In the genomic region with DNA sequence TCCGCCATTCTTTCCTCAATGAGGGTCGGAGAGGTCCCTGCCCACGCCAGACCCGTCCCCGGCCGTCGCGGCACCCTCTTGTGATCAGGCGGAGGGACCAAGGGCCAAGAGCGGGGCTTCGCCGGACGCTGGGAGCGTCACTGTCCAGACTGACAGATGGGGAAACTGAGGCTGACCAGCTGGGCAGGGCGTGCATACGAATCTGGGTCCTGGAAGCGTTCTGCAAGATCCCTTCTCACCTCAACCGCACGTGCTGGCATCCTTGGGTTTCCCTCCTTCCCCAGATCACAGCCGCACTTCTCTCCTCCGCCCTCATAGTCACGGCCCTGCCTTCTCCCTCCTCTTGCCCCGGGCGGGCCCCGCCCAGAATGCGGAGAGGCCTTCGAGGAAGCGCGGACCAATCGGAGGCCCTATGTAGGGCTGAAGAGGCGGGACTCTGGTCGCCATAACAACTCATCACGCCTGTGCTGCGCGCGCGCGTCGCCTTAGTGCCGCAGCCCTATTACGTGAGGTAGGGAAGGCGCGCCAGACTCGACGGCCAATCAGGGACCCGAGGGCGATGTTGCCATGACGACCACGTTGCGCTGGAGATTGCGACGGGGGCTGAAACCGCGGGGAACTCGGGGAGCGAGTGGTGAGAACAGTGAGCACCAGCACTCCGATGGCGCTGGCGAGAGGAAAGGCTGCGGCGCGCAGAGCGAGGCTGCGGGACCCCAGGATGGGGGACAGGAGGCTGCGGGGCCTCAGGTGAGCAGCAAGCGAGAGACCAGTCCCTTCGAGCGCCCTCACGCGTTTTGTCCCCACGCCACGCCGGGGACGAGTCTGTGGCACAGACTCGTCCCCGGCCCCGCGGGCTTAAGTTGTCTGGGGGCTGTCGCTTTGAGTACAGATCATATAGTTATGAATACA, we compare ENCODE assay signal across 8 cellular contexts. TPM values are rescaled to one million over a fixed set of nuclear protein-coding genes. Genes with fewer than 3 reads are reported as not detected.
DNase-seq lines count a peak whose midpoint lies in the region; ATAC-seq and TF ChIP-seq lines count a peak whose summit lies in the region.

No MANE protein-coding gene starts in this region.

- H2BK120ac ChIP-seq in H9 (ENCODE audit: low read depth, low read length, poor library complexity, severe bottlenecking): no peak overlapping the region

- no peak overlapping the region for H3K23ac ChIP-seq in H9 (ENCODE audit: insufficient read length, low read depth, low read length)

- H3K9me3 ChIP-seq in H9 (ENCODE audit: control insufficient read depth, low read depth, low read length) (no peaks in the 10 kb centered on the region), MG63 (no peaks in the 10 kb centered on the region), stomach (no peaks in the 10 kb centered on the region)

- H3K27me3 Mint-ChIP-seq in H9 (ENCODE audit: low read depth) (peaks cover 10% of the 10 kb centered on the region), neural crest cell (ENCODE audit: low read depth) (peaks cover 14% of the 10 kb centered on the region)

- no peak overlapping the region for H4K5ac ChIP-seq in H9 (ENCODE audit: insufficient read length, low read depth, low read length)

- DNase-seq in GDM1 (lab: John Stamatoyannopoulos, UW) (peak; percentile 99), H9 (peak; percentile 100), MG63 (peak; percentile 98), SHP77 treated with DMSO at 0.1 percent for 48 hours (lab: John Stamatoyannopoulos, UW) (peak; percentile 95), activated gamma-delta T cell treated with Interleukin-2 at 50 U/mL for 16 hours (peak; percentile 99), foreskin keratinocyte (peak; percentile 97 to 98), neural crest cell (ENCODE audit: low read depth, low spot score) (peak; percentile 99), stomach (peak; percentile 100)

- H3K4me3 ChIP-seq in MG63 (peak overlapping the region; percentile 56), stomach (peak overlapping the region; percentile 58 to 71 (median 60))

- H2BK20ac ChIP-seq in H9 (ENCODE audit: low read depth, low read length, poor library complexity, severe bottlenecking): no peak overlapping the region

- peak overlapping the region; percentile 57 for H3K9ac ChIP-seq in H9 (ENCODE audit: extremely low read depth, insufficient read length, low read length)

- peak; percentile 95 for ATAC-seq in foreskin keratinocyte

- H3T11ph ChIP-seq in H9 (ENCODE audit: low read length): no peak overlapping the region

- no peak overlapping the region for H3K56ac ChIP-seq in H9 (ENCODE audit: insufficient read length, low read depth, low read length)

- no peak overlapping the region for H3K4ac ChIP-seq in H9 (ENCODE audit: low read depth, low read length)

- no peaks in the 10 kb centered on the region for H3K79me1 ChIP-seq in H9 (ENCODE audit: insufficient read depth, low read depth, low read length, poor library complexity, severe bottlenecking)

- H4K91ac ChIP-seq in H9 (ENCODE audit: insufficient read length, low read depth, low read length): no peak overlapping the region

- no peak overlapping the region for H2AFZ ChIP-seq in H9 (ENCODE audit: low read length)

- peak in 2 of 4 donors; percentile 32 to 59 for TF ChIP-seq POLR2A in stomach (IDR thresholded peaks at IDR 0.05)

- H3K36me3 ChIP-seq in MG63: no peaks in the 10 kb centered on the region
- H3K36me3 ChIP-seq in stomach: no peaks in the 10 kb centered on the region

- H3K27ac ChIP-seq in H9 (ENCODE audit: insufficient read length, low read depth, low read length) (no peak overlapping the region), foreskin keratinocyte (no peak overlapping the region), stomach (peak overlapping the region; percentile 67 to 88 (median 85))

- peaks cover 8 to 10% of the 10 kb centered on the region in 2 experiments for H3K4me1 Mint-ChIP-seq in H9
- peaks cover 35% of the 10 kb centered on the region for H3K4me1 Mint-ChIP-seq in neural crest cell

- H3K23me2 ChIP-seq in H9 (ENCODE audit: insufficient read length, low read depth, low read length, poor library complexity, severe bottlenecking): peaks cover 8% of the 10 kb centered on the region

- H3K4me1 ChIP-seq in H9 (ENCODE audit: insufficient read depth, low read length) (no peaks in the 10 kb centered on the region; the same call in 1 of the 2 replicates), foreskin keratinocyte (no peaks in the 10 kb centered on the region), stomach (peaks cover 21 to 37% (median 25%) of the 10 kb centered on the region in 4 donors)

- H3K27me3 ChIP-seq in H9 (ENCODE audit: insufficient read depth, low read length) (no peaks in the 10 kb centered on the region; the same call in 1 of the 2 replicates), MG63 (no peaks in the 10 kb centered on the region), foreskin keratinocyte (peaks cover 9% of the 10 kb centered on the region), stomach (peaks cover 6 to 24% (median 9%) of the 10 kb centered on the region in 3 donors)

- WGBS in H9 (ENCODE audit: extremely low coverage, insufficient read length, low lambda C conversion rate): no CpG with 5 or more reads among the region's 79 CpGs
- WGBS in stomach, 5 donors: 2 to 3% (median 2%) methylated on average over 50 to 79 of the region's 79 CpGs

- H3K18ac ChIP-seq in H9 (ENCODE audit: insufficient read length, low read depth, low read length): no peak overlapping the region

- H3K27ac Mint-ChIP-seq in H9 (peak overlapping the region; percentile 35 to 91 (median 77); a peak in 4 of 7 replicates), neural crest cell (ENCODE audit: unreplicated experiment) (peak overlapping the region; percentile 90)

- H3K9me3 Mint-ChIP-seq in H9 (peaks cover 2 to 7% of the 10 kb centered on the region in 2 experiments; a peak in 3 of 5 replicates), neural crest cell (no peaks in the 10 kb centered on the region)

- no peak overlapping the region for H2BK15ac ChIP-seq in H9 (ENCODE audit: low read depth, low read length)

- no peak overlapping the region for H3K14ac ChIP-seq in H9 (ENCODE audit: insufficient read depth, low read length)

- H3K4me2 ChIP-seq in H9 (ENCODE audit: insufficient read depth, insufficient read length, low read length): peak overlapping the region; percentile 73

- no peaks in the 10 kb centered on the region for H3K79me2 ChIP-seq in H9 (ENCODE audit: insufficient read depth, low read length)

- intact Hi-C loops in stomach (cut with DNase I; ENCODE audit: low total_unique reads): no loop called here

- H2BK5ac ChIP-seq in H9 (ENCODE audit: insufficient read length, low read length): no peak overlapping the region

- H4K8ac ChIP-seq in H9 (replicated peaks; ENCODE audit: insufficient read length, low read depth, low read length): no peak overlapping the region

- TF ChIP-seq CTCF in H9 (conservative IDR thresholded peaks at IDR 0.05) (no peak), foreskin keratinocyte (conservative IDR thresholded peaks at IDR 0.05) (peak; percentile 19), neural crest cell (conservative IDR thresholded peaks at IDR 0.05) (no peak), stomach (IDR thresholded peaks at IDR 0.05) (no peak)

- H2BK12ac ChIP-seq in H9 (ENCODE audit: insufficient read length, low read depth, low read length): no peak overlapping the region

- no peak for TF ChIP-seq EP300 in stomach (IDR thresholded peaks at IDR 0.05)

- H4K20me1 ChIP-seq in H9 (ENCODE audit: control insufficient read depth, insufficient read depth, insufficient read length): no peaks in the 10 kb centered on the region

- H2AK5ac ChIP-seq in H9 (ENCODE audit: insufficient read length, low read length): no peak overlapping the region

- H3K36me3 Mint-ChIP-seq in H9 (ENCODE audit: insufficient read depth in 1 of 3, low read depth in 3 of 3) (peaks cover 0 to 5% (median 2%) of the 10 kb centered on the region in 3 experiments; a peak in 4 of 7 replicates), neural crest cell (ENCODE audit: low read depth) (peaks cover 10% of the 10 kb centered on the region)

- H3K4me3 Mint-ChIP-seq in H9 (peak overlapping the region; percentile 82 to 94), neural crest cell (peak overlapping the region; percentile 94)

RNA-seq across cellular contexts. Expression of gene RNF225, which starts 5.7 kb away (rescaled TPM):
- 2.0 and 2.1 TPM in 2 replicates for total RNA-seq in H9 (2021)
- total RNA-seq in MG63 (2014; rRNA removed; shearing (Covaris generic); ENCODE audit: low replicate concordance): 6.6 TPM in 1 of 2 replicates, not detected in the other
- 0.11 and 0.24 TPM in 2 replicates for total RNA-seq in foreskin keratinocyte
- polyA plus RNA-seq in foreskin keratinocyte: not detected in 2 replicates
- 1.5 and 1.6 TPM in 2 replicates for total RNA-seq in neural crest cell
- not detected for total RNA-seq in stomach
- under 1 TPM in 1 of 3 donors, not detected in 2; 0.13 TPM for polyA plus RNA-seq in stomach

RNA-seq across cellular contexts. Expression of gene ZNF584, which starts 7.3 kb away (rescaled TPM):
- total RNA-seq in H9 (2021) (6.5 and 7.4 TPM in 2 replicates), foreskin keratinocyte (14.5 and 15.5 TPM in 2 replicates), neural crest cell (28.4 and 31.1 TPM in 2 replicates), stomach (100 to 1,000 TPM in 1 of 5 donors, 10 to 100 TPM in 2, 1 to 10 TPM in 1, not detected in 1; 5.4 to 114 (median 17.2) TPM)
- 25.3 and 32.4 TPM in 2 replicates for total RNA-seq in MG63 (2014; rRNA removed; shearing (Covaris generic); ENCODE audit: low replicate concordance)
- polyA plus RNA-seq in foreskin keratinocyte (7.7 and 8.9 TPM in 2 replicates), stomach (10 to 100 TPM in 1 of 3 donors, 1 to 10 TPM in 2; 5.6 to 10.8 (median 6.8) TPM)

RNA-seq across cellular contexts. Expression of gene RPS5, which starts 14.1 kb away (rescaled TPM):
- total RNA-seq in H9 (2021): 1,400 and 1,442 TPM in 2 replicates
- 3,455 and 3,636 TPM in 2 replicates for total RNA-seq in MG63 (2014; rRNA removed; shearing (Covaris generic); ENCODE audit: low replicate concordance)
- 1,574 and 1,581 TPM in 2 replicates for total RNA-seq in foreskin keratinocyte
- polyA plus RNA-seq in foreskin keratinocyte: 2,220 and 2,246 TPM in 2 replicates
- 1,209 and 1,215 TPM in 2 replicates for total RNA-seq in neural crest cell
- 1,000 to 10,000 TPM in 3 of 5 donors, 100 to 1,000 TPM in 2; 801 to 1,605 (median 1,501) TPM for total RNA-seq in stomach
- polyA plus RNA-seq in stomach: 1,000 to 10,000 TPM; 1,495 to 2,322 (median 1,503) TPM

RNA-seq across cellular contexts. Expression of gene ZNF837, which starts 20.3 kb away (rescaled TPM):
- 3.4 and 3.8 TPM in 2 replicates for total RNA-seq in H9 (2021)
- 1.4 and 4.0 TPM in 2 replicates for total RNA-seq in MG63 (2014; rRNA removed; shearing (Covaris generic); ENCODE audit: low replicate concordance)
- total RNA-seq in foreskin keratinocyte: 0.78 and 1.2 TPM in 2 replicates
- 0.82 and 1.2 TPM in 2 replicates for polyA plus RNA-seq in foreskin keratinocyte
- total RNA-seq in neural crest cell: 4.5 and 5.0 TPM in 2 replicates
- 1 to 10 TPM in 4 of 5 donors, not detected in 1; 1.8 to 8.5 (median 2.3) TPM for total RNA-seq in stomach
- polyA plus RNA-seq in stomach: 1 to 10 TPM; 2.3 to 3.0 (median 2.4) TPM

RNA-seq across cellular contexts. Expression of gene ZNF497, which starts 38.6 kb away (rescaled TPM):
- total RNA-seq in H9 (2021) (2.4 TPM in 2 replicates), foreskin keratinocyte (0.28 and 0.41 TPM in 2 replicates), neural crest cell (8.4 and 9.1 TPM in 2 replicates), stomach (10 to 100 TPM in 1 of 5 donors, 1 to 10 TPM in 2, under 1 TPM in 1, not detected in 1; 0.14 to 12.3 (median 3.2) TPM)
- total RNA-seq in MG63 (2014; rRNA removed; shearing (Covaris generic); ENCODE audit: low replicate concordance): 3.0 and 3.2 TPM in 2 replicates
- polyA plus RNA-seq in foreskin keratinocyte (0.33 and 0.43 TPM in 2 replicates), stomach (1 to 10 TPM in 1 of 3 donors, under 1 TPM in 2; 0.12 to 1.0 (median 0.46) TPM)

Comparison
In these comparisons a context has a peak if more than half of its experiments do, and no peak if none do; other contexts are left out.
1. H3K27ac ChIP-seq: peak in stomach (5 of 5); none in H9 (single experiment) and foreskin keratinocyte (single experiment).
2. Peak in every context shown above with its lines, with median percentiles within 50 percentile points of each other: DNase-seq.